ENCODE assay signal across 2 cellular contexts in the genomic region with DNA sequence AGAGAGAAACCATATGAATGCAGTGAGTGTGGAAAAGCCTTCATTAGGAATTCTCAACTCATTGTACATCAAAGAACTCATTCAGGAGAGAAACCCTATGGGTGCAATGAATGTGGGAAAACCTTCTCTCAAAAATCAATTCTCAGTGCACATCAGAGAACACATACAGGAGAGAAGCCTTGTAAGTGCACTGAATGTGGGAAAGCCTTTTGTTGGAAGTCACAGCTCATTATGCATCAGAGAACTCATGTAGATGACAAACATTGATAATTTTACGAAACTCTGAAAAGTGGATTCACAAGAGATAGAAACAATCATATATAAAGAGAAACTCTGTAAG.
TF ChIP-seq lines count a peak whose summit lies in the region.

No MANE protein-coding gene starts in this region.

TF ChIP-seq in liver, 16 proteins besides CTCF, POLR2A, EP300 and RAD21:
- TF ChIP-seq HNF4A (conservative IDR thresholded peaks at IDR 0.05) (no peak), RXRA (IDR thresholded peaks at IDR 0.05) (no peak), FOXA2 (IDR thresholded peaks at IDR 0.05) (no peak), YY1 (IDR thresholded peaks at IDR 0.05) (no peak), JUND (IDR thresholded peaks at IDR 0.05) (no peak), NR2F2 (IDR thresholded peaks at IDR 0.05) (no peak), EGR1 (IDR thresholded peaks at IDR 0.05; ENCODE audit: low read depth in 2 of 2) (no peak), TAF1 (conservative IDR thresholded peaks at IDR 0.05) (no peak), FOXA1 (IDR thresholded peaks at IDR 0.05) (no peak), HNF4G (IDR thresholded peaks at IDR 0.05) (no peak), GABPA (IDR thresholded peaks at IDR 0.05 in 1 of 2, conservative IDR thresholded peaks at IDR 0.05 in 1 of 2) (no peak), SP1 (IDR thresholded peaks at IDR 0.05) (no peak)
- TF ChIP-seq, protein P1, sequence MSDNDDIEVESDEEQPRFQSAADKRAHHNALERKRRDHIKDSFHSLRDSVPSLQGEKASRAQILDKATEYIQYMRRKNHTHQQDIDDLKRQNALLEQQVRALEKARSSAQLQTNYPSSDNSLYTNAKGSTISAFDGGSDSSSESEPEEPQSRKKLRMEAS (IDR thresholded peaks at IDR 0.05): no peak
- TF ChIP-seq, protein P2, sequence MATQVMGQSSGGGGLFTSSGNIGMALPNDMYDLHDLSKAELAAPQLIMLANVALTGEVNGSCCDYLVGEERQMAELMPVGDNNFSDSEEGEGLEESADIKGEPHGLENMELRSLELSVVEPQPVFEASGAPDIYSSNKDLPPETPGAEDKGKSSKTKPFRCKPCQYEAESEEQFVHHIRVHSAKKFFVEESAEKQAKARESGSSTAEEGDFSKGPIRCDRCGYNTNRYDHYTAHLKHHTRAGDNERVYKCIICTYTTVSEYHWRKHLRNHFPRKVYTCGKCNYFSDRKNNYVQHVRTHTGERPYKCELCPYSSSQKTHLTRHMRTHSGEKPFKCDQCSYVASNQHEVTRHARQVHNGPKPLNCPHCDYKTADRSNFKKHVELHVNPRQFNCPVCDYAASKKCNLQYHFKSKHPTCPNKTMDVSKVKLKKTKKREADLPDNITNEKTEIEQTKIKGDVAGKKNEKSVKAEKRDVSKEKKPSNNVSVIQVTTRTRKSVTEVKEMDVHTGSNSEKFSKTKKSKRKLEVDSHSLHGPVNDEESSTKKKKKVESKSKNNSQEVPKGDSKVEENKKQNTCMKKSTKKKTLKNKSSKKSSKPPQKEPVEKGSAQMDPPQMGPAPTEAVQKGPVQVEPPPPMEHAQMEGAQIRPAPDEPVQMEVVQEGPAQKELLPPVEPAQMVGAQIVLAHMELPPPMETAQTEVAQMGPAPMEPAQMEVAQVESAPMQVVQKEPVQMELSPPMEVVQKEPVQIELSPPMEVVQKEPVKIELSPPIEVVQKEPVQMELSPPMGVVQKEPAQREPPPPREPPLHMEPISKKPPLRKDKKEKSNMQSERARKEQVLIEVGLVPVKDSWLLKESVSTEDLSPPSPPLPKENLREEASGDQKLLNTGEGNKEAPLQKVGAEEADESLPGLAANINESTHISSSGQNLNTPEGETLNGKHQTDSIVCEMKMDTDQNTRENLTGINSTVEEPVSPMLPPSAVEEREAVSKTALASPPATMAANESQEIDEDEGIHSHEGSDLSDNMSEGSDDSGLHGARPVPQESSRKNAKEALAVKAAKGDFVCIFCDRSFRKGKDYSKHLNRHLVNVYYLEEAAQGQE (IDR thresholded peaks at IDR 0.05): no peak
- TF ChIP-seq, protein P3, sequence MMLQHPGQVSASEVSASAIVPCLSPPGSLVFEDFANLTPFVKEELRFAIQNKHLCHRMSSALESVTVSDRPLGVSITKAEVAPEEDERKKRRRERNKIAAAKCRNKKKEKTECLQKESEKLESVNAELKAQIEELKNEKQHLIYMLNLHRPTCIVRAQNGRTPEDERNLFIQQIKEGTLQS (IDR thresholded peaks at IDR 0.05): no peak
- TF ChIP-seq, protein P4, sequence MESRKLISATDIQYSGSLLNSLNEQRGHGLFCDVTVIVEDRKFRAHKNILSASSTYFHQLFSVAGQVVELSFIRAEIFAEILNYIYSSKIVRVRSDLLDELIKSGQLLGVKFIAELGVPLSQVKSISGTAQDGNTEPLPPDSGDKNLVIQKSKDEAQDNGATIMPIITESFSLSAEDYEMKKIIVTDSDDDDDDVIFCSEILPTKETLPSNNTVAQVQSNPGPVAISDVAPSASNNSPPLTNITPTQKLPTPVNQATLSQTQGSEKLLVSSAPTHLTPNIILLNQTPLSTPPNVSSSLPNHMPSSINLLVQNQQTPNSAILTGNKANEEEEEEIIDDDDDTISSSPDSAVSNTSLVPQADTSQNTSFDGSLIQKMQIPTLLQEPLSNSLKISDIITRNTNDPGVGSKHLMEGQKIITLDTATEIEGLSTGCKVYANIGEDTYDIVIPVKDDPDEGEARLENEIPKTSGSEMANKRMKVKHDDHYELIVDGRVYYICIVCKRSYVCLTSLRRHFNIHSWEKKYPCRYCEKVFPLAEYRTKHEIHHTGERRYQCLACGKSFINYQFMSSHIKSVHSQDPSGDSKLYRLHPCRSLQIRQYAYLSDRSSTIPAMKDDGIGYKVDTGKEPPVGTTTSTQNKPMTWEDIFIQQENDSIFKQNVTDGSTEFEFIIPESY (IDR thresholded peaks at IDR 0.05): no peak
TF ChIP-seq in liver: peak in this region for 0.

TF ChIP-seq in K562, 482 proteins besides CTCF, POLR2A, EP300 and RAD21:
- TF ChIP-seq ZNF707 (CRISPR knock-in tag; conservative IDR thresholded peaks at IDR 0.05): no peak
- TF ChIP-seq POLR2AphosphoS5 (IDR thresholded peaks at IDR 0.05; ENCODE audit: control insufficient read depth, insufficient read depth, low read depth, low read length): no peak
- TF ChIP-seq, protein P5, sequence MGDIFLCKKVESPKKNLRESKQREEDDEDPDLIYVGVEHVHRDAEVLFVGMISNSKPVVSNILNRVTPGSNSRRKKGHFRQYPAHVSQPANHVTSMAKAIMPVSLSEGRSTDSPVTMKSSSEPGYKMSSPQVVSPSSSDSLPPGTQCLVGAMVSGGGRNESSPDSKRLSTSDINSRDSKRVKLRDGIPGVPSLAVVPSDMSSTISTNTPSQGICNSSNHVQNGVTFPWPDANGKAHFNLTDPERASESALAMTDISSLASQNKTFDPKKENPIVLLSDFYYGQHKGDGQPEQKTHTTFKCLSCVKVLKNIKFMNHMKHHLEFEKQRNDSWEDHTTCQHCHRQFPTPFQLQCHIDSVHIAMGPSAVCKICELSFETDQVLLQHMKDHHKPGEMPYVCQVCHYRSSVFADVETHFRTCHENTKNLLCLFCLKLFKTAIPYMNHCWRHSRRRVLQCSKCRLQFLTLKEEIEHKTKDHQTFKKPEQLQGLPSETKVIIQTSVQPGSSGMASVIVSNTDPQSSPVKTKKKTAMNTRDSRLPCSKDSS (IDR thresholded peaks at IDR 0.05; ENCODE audit: low read depth, partially characterized antibody): peak; percentile 5
- TF ChIP-seq XRCC3 (IDR thresholded peaks at IDR 0.05): no peak; the same call in 1 of the 2 replicates
- no peak for TF ChIP-seq NBN (IDR thresholded peaks at IDR 0.05; ENCODE audit: low read depth)
- peak; percentile 98 for TF ChIP-seq ZNF75A (CRISPR knock-in tag; IDR thresholded peaks at IDR 0.05)
- TF ChIP-seq, protein P6, sequence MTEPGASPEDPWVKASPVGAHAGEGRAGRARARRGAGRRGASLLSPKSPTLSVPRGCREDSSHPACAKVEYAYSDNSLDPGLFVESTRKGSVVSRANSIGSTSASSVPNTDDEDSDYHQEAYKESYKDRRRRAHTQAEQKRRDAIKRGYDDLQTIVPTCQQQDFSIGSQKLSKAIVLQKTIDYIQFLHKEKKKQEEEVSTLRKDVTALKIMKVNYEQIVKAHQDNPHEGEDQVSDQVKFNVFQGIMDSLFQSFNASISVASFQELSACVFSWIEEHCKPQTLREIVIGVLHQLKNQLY (CRISPR knock-in tag; conservative IDR thresholded peaks at IDR 0.05): no peak
- TF ChIP-seq CBFA2T2 (conservative IDR thresholded peaks at IDR 0.05): no peak
- TF ChIP-seq ARNT (IDR thresholded peaks at IDR 0.05): no peak
- no peak for TF ChIP-seq NFRKB (IDR thresholded peaks at IDR 0.05; ENCODE audit: low read depth)
- TF ChIP-seq ZNF76 (CRISPR knock-in tag; IDR thresholded peaks at IDR 0.05; ENCODE audit: borderline replicate concordance): no peak
- peak in 1 of 2 experiments; percentile 77; a peak in 1 of 3 replicates for TF ChIP-seq CBX3 (IDR thresholded peaks at IDR 0.05; ENCODE audit: borderline replicate concordance in 1 of 2, low read length in 2 of 2)
- TF ChIP-seq TRIM28 (IDR thresholded peaks at IDR 0.05): peak; percentile 57
